Comparison of ENCODE assay signal across 10 cellular contexts in the genomic region with DNA sequence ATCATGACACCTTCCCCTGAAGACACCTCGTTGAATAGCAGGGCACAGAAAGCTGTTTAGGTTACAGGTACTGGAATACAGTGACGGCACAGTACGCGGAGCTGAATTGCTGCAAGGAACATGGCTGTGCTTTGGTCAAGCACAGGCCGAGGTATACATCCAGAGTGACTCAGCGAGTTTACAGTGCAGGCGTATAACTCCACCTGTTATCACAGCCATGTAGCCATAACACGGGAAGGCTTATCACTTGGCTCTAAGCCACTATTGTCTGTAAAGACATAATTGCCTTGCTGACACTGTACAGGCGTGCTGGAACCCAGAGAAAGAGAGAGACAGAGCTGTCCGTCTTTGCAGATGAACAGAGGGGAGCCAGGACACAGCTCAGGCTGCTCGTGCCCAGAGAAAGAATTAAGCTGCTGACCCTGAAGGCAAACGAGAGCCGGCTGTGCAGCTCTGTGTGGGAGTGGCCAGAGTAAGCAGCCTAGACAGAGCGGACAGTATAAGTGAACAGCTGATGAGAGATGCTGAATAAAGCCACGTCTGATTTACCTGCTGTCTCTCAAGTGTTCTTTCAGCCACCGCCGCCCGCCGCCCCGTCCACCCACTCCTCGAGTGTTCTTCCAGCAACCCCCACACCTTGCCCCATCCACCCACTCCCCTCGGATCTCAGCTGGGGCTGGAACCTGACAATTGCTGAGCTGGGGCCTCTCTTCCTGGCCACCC.
DNase-seq lines count a peak whose midpoint lies in the region; ATAC-seq, FAIRE-seq and TF ChIP-seq lines count a peak whose summit lies in the region.
"Had no signal": no experiment of that assay in that cellular context is flagged by ENCODE, and none has a peak within 500 bp of the region (broad histone marks: within the 10 kb centered on the region; RNA-seq: fewer than 3 reads in every experiment).

No MANE protein-coding gene starts in this region.

- H3K36me3 ChIP-seq in K562 (ENCODE audit: control insufficient read depth, insufficient read depth, low read length), result no peaks in the 10 kb centered on the region
- no peaks in the 10 kb centered on the region for H3K36me3 ChIP-seq in gastrocnemius medialis

- no peaks in the 10 kb centered on the region for H3K79me2 ChIP-seq in K562 (ENCODE audit: control insufficient read depth, insufficient read depth, low read length)

- H2AFZ ChIP-seq in K562 (ENCODE audit: low read depth, low read length), result no peak overlapping the region

- ATAC-seq in K562 (peak; percentile 75), left ventricle myocardium superior (peak; percentile 61), gastrocnemius medialis (no peak), GM19023 (IDR thresholded peaks at IDR 0.05; ENCODE audit: unreplicated experiment) (no peak), GM19463 (IDR thresholded peaks at IDR 0.05; ENCODE audit: unreplicated experiment) (no peak), HG02885 (IDR thresholded peaks at IDR 0.05; ENCODE audit: poor library complexity, unreplicated experiment) (no peak)
- ATAC-seq: activated CD4-positive, CD25-positive, alpha-beta regulatory T cell treated with anti-CD3 and anti-CD28 coated beads, Interleukin-2, amount 50 U/mL, for 24 hours had no signal

- H4K20me1 ChIP-seq in K562 (replicated peaks; ENCODE audit: control insufficient read depth, insufficient read depth, low read length), result 0 out of 2 replicates have a peak, but pooled peaks cover 7% of the 10 kb centered on the region

- 8% methylated on average over 17 of the region's 22 CpGs for WGBS in K562 (ENCODE audit: insufficient coverage, low coverage, missing lambda C conversion rate)

- no TSS peak for BruUV-seq in K562 (replicated peaks; lab: Mats Ljungman, UMichigan)

- intact Hi-C loops in K562 (cut with micrococcal nuclease) (no loop called here), left ventricle myocardium superior (cut with micrococcal nuclease) (no loop called here), gastrocnemius medialis (cut with DNase I; ENCODE audit: low total_unique reads) (no loop called here)

- H3K9me1 ChIP-seq in K562 (ENCODE audit: control insufficient read depth, insufficient read depth, low read length), result no peaks in the 10 kb centered on the region

- TF ChIP-seq CTCF in K562 (IDR thresholded peaks at IDR 0.05 in 2 of 3, conservative IDR thresholded peaks at IDR 0.05 in 1 of 3; ENCODE audit: insufficient read depth in 2 of 3, low read depth in 1 of 3, low read length in 3 of 3), result no peak
- TF ChIP-seq CTCF in gastrocnemius medialis (IDR thresholded peaks at IDR 0.05 in 4 of 5, conservative IDR thresholded peaks at IDR 0.05 in 1 of 5), result no peak

- no peak for TF ChIP-seq EP300 in K562 (IDR thresholded peaks at IDR 0.05; ENCODE audit: low read length)

- TF ChIP-seq POLR2A in K562 (conservative IDR thresholded peaks at IDR 0.05) (no peak), gastrocnemius medialis (IDR thresholded peaks at IDR 0.05) (no peak)

- H3K27ac ChIP-seq in K562 (ENCODE audit: extremely low read depth, low read depth, low read length) (no peak overlapping the region), gastrocnemius medialis (peak overlapping the region; percentile 33 to 74 (median 40))

- no peak overlapping the region; the same call in 1 of the 2 replicates for H3K4me2 ChIP-seq in K562 (ENCODE audit: insufficient read depth, low read length)

- H3K27me3 ChIP-seq in K562 (ENCODE audit: control insufficient read depth in 2 of 2, insufficient read depth in 2 of 2, low read length in 2 of 2), result peaks cover 10 to 35% of the 10 kb centered on the region in 2 experiments; a peak in 4 of 5 replicates
- no peaks in the 10 kb centered on the region for H3K27me3 ChIP-seq in gastrocnemius medialis

- in situ Hi-C loops in K562 (cut with MboI) (no loop called here), gastrocnemius medialis (cut with MboI; ENCODE audit: low sequenced_read_pairs in 4 of 4) (no loop called here)

- POLR2A ChIA-PET in K562 (lab: Yijun Ruan, JAX), result interaction anchor here (0.6 to 1.4 kb wide), 3 partner anchors 9 to 912 kb away, joined by 3 read pairs; no protein-coding TSS in a partner anchor

- H3K4me3 ChIP-seq in K562 (no peak overlapping the region), gastrocnemius medialis (no peak overlapping the region)

- peak; percentile 56 for FAIRE-seq in K562 (lab: Jason Lieb, UNC)

- H3K9me3 ChIP-seq in K562 (replicated peaks; ENCODE audit: control insufficient read depth, insufficient read depth, low read depth, low read length), result 0 out of 2 replicates have a peak, but pooled peaks cover 3% of the 10 kb centered on the region
- no peaks in the 10 kb centered on the region for H3K9me3 ChIP-seq in gastrocnemius medialis

- CTCF ChIA-PET in K562 (lab: Yijun Ruan, JAX; ENCODE audit: low intra/inter-chr PET ratio), result interaction anchor here (0.6 kb wide), 1 partner anchor 164 kb away, joined by 4 read pairs; no protein-coding TSS in a partner anchor

- H3K4me1 ChIP-seq in K562 (replicated peaks in 1 of 2; ENCODE audit: control insufficient read depth in 2 of 2, insufficient read depth in 2 of 2, low read length in 2 of 2), result peaks cover 5 to 9% of the 10 kb centered on the region in 2 experiments; a peak in 4 of 5 replicates
- peaks cover 37 to 43% of the 10 kb centered on the region in 2 donors for H3K4me1 ChIP-seq in gastrocnemius medialis

- TF ChIP-seq RAD21 in K562 (CRISPR knock-in tag; conservative IDR thresholded peaks at IDR 0.05 in 1 of 2, IDR thresholded peaks at IDR 0.05 in 1 of 2), result no peak

- peak; percentile 85 for DNase-seq in NCI-H146 (lab: John Stamatoyannopoulos, UW)
- peak in 1 of 4 experiments; percentile 52 for DNase-seq in K562 (ENCODE audit: extremely low read depth in 1 of 4, low spot score in 3 of 4)
- peak; percentile 54 for DNase-seq in left ventricle myocardium superior
- DNase-seq in gastrocnemius medialis, result no peak
- no peak for DNase-seq in activated CD4-positive, CD25-positive, alpha-beta regulatory T cell treated with anti-CD3 and anti-CD28 coated beads, Interleukin-2, amount 50 U/mL, for 72 hours
- DNase-seq: DND-41 had no signal

- peak overlapping the region in 1 of 2 experiments; percentile 10; a peak in 1 of 4 replicates for H3K9ac ChIP-seq in K562 (ENCODE audit: insufficient read depth in 1 of 2, low read depth in 2 of 2, low read length in 2 of 2)

TF ChIP-seq in K562, 482 proteins besides CTCF, POLR2A, EP300 and RAD21 (continues in another document):
- TF ChIP-seq NFRKB (IDR thresholded peaks at IDR 0.05; ENCODE audit: low read depth), result no peak
- 0 out of 2 replicates have a peak, but pooled peaks have one; percentile 32 for TF ChIP-seq DIDO1 (tag; IDR thresholded peaks at IDR 0.05; ENCODE audit: low read depth)
- TF ChIP-seq FOXM1 (IDR thresholded peaks at IDR 0.05; ENCODE audit: low read depth), result no peak
- no peak for TF ChIP-seq FOXM1 (CRISPR knock-in tag; IDR thresholded peaks at IDR 0.05; ENCODE audit: low read depth)
- TF ChIP-seq, protein P1, sequence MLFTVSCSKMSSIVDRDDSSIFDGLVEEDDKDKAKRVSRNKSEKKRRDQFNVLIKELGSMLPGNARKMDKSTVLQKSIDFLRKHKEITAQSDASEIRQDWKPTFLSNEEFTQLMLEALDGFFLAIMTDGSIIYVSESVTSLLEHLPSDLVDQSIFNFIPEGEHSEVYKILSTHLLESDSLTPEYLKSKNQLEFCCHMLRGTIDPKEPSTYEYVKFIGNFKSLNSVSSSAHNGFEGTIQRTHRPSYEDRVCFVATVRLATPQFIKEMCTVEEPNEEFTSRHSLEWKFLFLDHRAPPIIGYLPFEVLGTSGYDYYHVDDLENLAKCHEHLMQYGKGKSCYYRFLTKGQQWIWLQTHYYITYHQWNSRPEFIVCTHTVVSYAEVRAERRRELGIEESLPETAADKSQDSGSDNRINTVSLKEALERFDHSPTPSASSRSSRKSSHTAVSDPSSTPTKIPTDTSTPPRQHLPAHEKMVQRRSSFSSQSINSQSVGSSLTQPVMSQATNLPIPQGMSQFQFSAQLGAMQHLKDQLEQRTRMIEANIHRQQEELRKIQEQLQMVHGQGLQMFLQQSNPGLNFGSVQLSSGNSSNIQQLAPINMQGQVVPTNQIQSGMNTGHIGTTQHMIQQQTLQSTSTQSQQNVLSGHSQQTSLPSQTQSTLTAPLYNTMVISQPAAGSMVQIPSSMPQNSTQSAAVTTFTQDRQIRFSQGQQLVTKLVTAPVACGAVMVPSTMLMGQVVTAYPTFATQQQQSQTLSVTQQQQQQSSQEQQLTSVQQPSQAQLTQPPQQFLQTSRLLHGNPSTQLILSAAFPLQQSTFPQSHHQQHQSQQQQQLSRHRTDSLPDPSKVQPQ (CRISPR knock-in tag; IDR thresholded peaks at IDR 0.05; ENCODE audit: borderline replicate concordance), result no peak
- TF ChIP-seq RBM17 (IDR thresholded peaks at IDR 0.05; ENCODE audit: borderline replicate concordance, low read depth, low read length), result no peak
- TF ChIP-seq ZBTB43 (CRISPR knock-in tag; IDR thresholded peaks at IDR 0.05), result no peak
- TF ChIP-seq CREBBP (IDR thresholded peaks at IDR 0.05; ENCODE audit: low read depth, low read length), result no peak
- TF ChIP-seq GTF2E2 (tag; IDR thresholded peaks at IDR 0.05), result no peak
- TF ChIP-seq ZNF584 (CRISPR knock-in tag; IDR thresholded peaks at IDR 0.05; ENCODE audit: low read depth), result peak; percentile 50; the same call in 1 of the 2 replicates
- TF ChIP-seq SNAPC5 (CRISPR knock-in tag; IDR thresholded peaks at IDR 0.05), result no peak
- TF ChIP-seq MAFK (IDR thresholded peaks at IDR 0.05; ENCODE audit: low read length), result no peak
- no peak for TF ChIP-seq POLR3G (IDR thresholded peaks at IDR 0.05; ENCODE audit: extremely low read depth, insufficient read length, insufficient replicate concordance)
- no peak for TF ChIP-seq CEBPG (CRISPR knock-in tag; IDR thresholded peaks at IDR 0.05)
- no peak for TF ChIP-seq CEBPG (tag; conservative IDR thresholded peaks at IDR 0.05 in 1 of 2, IDR thresholded peaks at IDR 0.05 in 1 of 2)
- no peak for TF ChIP-seq SMC3 (conservative IDR thresholded peaks at IDR 0.05; ENCODE audit: insufficient read depth, low read depth, low read length)
- TF ChIP-seq KLF13 (tag; IDR thresholded peaks at IDR 0.05; ENCODE audit: borderline replicate concordance, low read depth), result peak; percentile 59; the same call in 1 of the 2 replicates

Comparison
In these comparisons a context has a peak if more than half of its experiments do, and no peak if none do; other contexts are left out.
1. DNase-seq: peak in NCI-H146 (single experiment) and left ventricle myocardium superior (single experiment); none in gastrocnemius medialis (0 of 2) and activated CD4-positive, CD25-positive, alpha-beta regulatory T cell treated with anti-CD3 and anti-CD28 coated beads, Interleukin-2, amount 50 U/mL, for 72 hours (single experiment).
2. ATAC-seq: peak in K562 (single experiment) and left ventricle myocardium superior (single experiment); none in gastrocnemius medialis (0 of 2), GM19023 (single experiment), GM19463 (single experiment) and HG02885 (single experiment).